ENCODE assay signal across 14 cellular contexts in the genomic region with DNA sequence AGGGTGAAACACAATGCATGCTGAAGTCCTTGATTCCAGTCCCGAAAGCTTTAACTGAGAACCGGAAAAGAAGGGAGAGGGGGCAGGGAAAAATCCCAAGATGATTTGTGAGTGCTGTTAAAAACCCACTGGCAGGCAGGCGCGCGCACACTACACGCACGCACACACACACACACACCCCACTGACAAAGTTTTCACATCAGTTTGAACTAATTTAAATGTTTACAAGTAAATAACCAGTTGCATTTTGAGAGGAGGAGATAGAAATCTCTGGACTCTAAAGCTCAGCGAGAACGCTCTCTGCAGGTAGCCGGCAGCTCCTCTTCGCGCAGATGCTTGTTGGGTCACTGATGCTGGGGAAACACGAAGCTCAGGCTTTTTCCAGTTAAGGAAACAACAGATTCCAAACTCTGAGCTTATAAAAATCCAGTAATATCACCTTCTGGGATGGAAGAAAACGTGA. TPM values are rescaled to one million over a fixed set of nuclear protein-coding genes. Genes with fewer than 3 reads are reported as not detected.
DNase-seq lines count a peak whose midpoint lies in the region; ATAC-seq and TF ChIP-seq lines count a peak whose summit lies in the region.
"Had no signal": no experiment of that assay in that cellular context is flagged by ENCODE, and none has a peak within 500 bp of the region (broad histone marks: within the 10 kb centered on the region; RNA-seq: fewer than 3 reads in every experiment).

No MANE protein-coding gene starts in this region.

- no peaks in the 10 kb centered on the region for H3K79me1 ChIP-seq in mesendoderm (ENCODE audit: low read length)

- H3K9ac ChIP-seq in mesendoderm (ENCODE audit: low read length) = no peak overlapping the region

- no peak overlapping the region for H3K18ac ChIP-seq in mesendoderm (ENCODE audit: low read length)

- no peaks in the 10 kb centered on the region for H3K9me3 ChIP-seq in HAP-1

- TF ChIP-seq POLR2A in GM18505 (IDR thresholded peaks at IDR 0.05; ENCODE audit: borderline replicate concordance, extremely low read depth, insufficient read depth, insufficient read length) = no peak

- no CpG with 5 or more reads among the region's 14 CpGs for WGBS in mesendoderm (ENCODE audit: extremely low coverage, insufficient coverage, low lambda C conversion rate)

- ATAC-seq in GM18505 (IDR thresholded peaks at IDR 0.05; ENCODE audit: unreplicated experiment) = no peak
- ATAC-seq in GM18868 (IDR thresholded peaks at IDR 0.05; ENCODE audit: unreplicated experiment) = no peak
- ATAC-seq: activated T-cell treated with anti-CD3 and anti-CD28 coated beads, Interleukin-2, amount 50 U/mL, for 72 hours had no signal

- H3K27me3 ChIP-seq in dorsolateral prefrontal cortex (peaks cover 0 to 17% (median 0%) of the 10 kb centered on the region in 45 donors), mesendoderm (ENCODE audit: insufficient read depth, low read length, poor library complexity) (peaks cover 22% of the 10 kb centered on the region), HAP-1 (ENCODE audit: low read depth) (no peaks in the 10 kb centered on the region)
- H3K27me3 ChIP-seq: SJSA1 had no signal

- no peak overlapping the region for H2AK5ac ChIP-seq in mesendoderm (ENCODE audit: low read length)

- in situ Hi-C loops in HAP-1 (cut with MboI; ENCODE audit: low sequenced_read_pairs) = no loop called here

- H3K36me3 ChIP-seq in mesendoderm (ENCODE audit: control insufficient read depth, insufficient read depth, low read length) (no peaks in the 10 kb centered on the region), HAP-1 (replicated peaks) (no peaks in the 10 kb centered on the region)
- H3K36me3 ChIP-seq: SJSA1 had no signal

- H3K4me3 ChIP-seq in AG09309 (ENCODE audit: control insufficient read depth, low read depth, low read length) (peak overlapping the region; percentile 30), dorsolateral prefrontal cortex (peak overlapping the region; percentile 42 to 87 (median 70)), mesendoderm (ENCODE audit: low read length) (no peak overlapping the region), HAP-1 (no peak overlapping the region)
- H3K4me3 ChIP-seq: SJSA1 had no signal

- no peak overlapping the region for H2BK120ac ChIP-seq in mesendoderm (ENCODE audit: low read depth, low read length)

- TF ChIP-seq CTCF in AG09309 (IDR thresholded peaks at IDR 0.05; ENCODE audit: control insufficient read depth, insufficient read depth, low read depth, low read length, missing control alignments) (no peak), dorsolateral prefrontal cortex (IDR thresholded peaks at IDR 0.05 in 54 of 56, conservative IDR thresholded peaks at IDR 0.05 in 2 of 56; ENCODE audit: low read depth in 1 of 56, partially characterized antibody in 56 of 56) (peak in 14 of 56 donors; percentile 9 to 37 (median 29))

- H3K56ac ChIP-seq in mesendoderm (ENCODE audit: low read length) = no peak overlapping the region

- DNase-seq in AG09309 (ENCODE audit: low read depth) (no peak), NCI-H2227 (lab: John Stamatoyannopoulos, UW; ENCODE audit: unreplicated experiment) (peak; percentile 10), dorsolateral prefrontal cortex (peak in 6 of 10 donors; percentile 19 to 66 (median 44)), mesendoderm (peak; percentile 28), SKM-1 treated with dmso at 0.1 percent for 144 hours (lab: John Stamatoyannopoulos, UW; ENCODE audit: unreplicated experiment) (no peak), HAP-1 (ENCODE audit: low spot score in 2 of 2) (no peak)
- DNase-seq: ACHN; activated T-cell treated with anti-CD3 and anti-CD28 coated beads, Interleukin-2, amount 50 U/mL, for 72 hours; erythroblast; naive B cell; stimulated activated CD4-positive, alpha-beta T cell treated with anti-CD3 and anti-CD28 coated beads, Interleukin-12 subunit alpha, Interleukin-12 subunit beta, amount 100 ng/mL, for 4 hours had no signal

- H3K4me1 ChIP-seq in mesendoderm (ENCODE audit: control insufficient read depth, low read depth, low read length) = no peaks in the 10 kb centered on the region
- H3K4me1 ChIP-seq in HAP-1 = no peaks in the 10 kb centered on the region
- H3K4me1 ChIP-seq: SJSA1 had no signal

- H3K27ac ChIP-seq in dorsolateral prefrontal cortex (peak overlapping the region; percentile 39 to 96 (median 91)), mesendoderm (ENCODE audit: low read depth, low read length) (no peak overlapping the region)
- H3K27ac ChIP-seq: SJSA1 had no signal

- no peak overlapping the region for H3K4ac ChIP-seq in mesendoderm (ENCODE audit: low read depth, low read length)

- intact Hi-C loops in dorsolateral prefrontal cortex (cut with DNase I) = loop anchor here (2.0 to 10.0 kb wide), 6 partner anchors 46 to 251 kb away; no protein-coding TSS in a partner anchor

- no peak overlapping the region for H2BK5ac ChIP-seq in mesendoderm (ENCODE audit: low read length)

- no peak overlapping the region for H2BK15ac ChIP-seq in mesendoderm (replicated peaks; ENCODE audit: low read depth)

- no peak overlapping the region for H3K23ac ChIP-seq in mesendoderm (ENCODE audit: low read length)

- H3K4me2 ChIP-seq in mesendoderm (ENCODE audit: low read length) = peak overlapping the region; percentile 13

- no peaks in the 10 kb centered on the region for H3K79me2 ChIP-seq in mesendoderm (ENCODE audit: control insufficient read depth, insufficient read depth, low read length)

- no peak overlapping the region for H4K8ac ChIP-seq in mesendoderm (ENCODE audit: low read depth, low read length)

- H4K5ac ChIP-seq in mesendoderm (ENCODE audit: low read length) = no peak overlapping the region

RNA-seq across cellular contexts. Expression of a gene that starts 0.8 kb away (rescaled TPM):
- 10 to 100 TPM; 24.5 to 76.6 (median 58.5) TPM for total RNA-seq in dorsolateral prefrontal cortex
- polyA plus RNA-seq in mesendoderm (2013, experiment 1 of 2) = 0.01 TPM
- polyA plus RNA-seq in mesendoderm (2013, experiment 2 of 2) = 0.03 TPM
- total RNA-seq: activated T-cell treated with anti-CD3 and anti-CD28 coated beads, Interleukin-2, amount 50 U/mL, for 72 hours; SJSA1 had no signal

Comparison
In these comparisons a context has a peak if more than half of its experiments do, and no peak if none do; other contexts are left out.
1. DNase-seq: peak in NCI-H2227 (single experiment), dorsolateral prefrontal cortex (6 of 10) and mesendoderm (single experiment); none in AG09309 (single experiment), SKM-1 treated with dmso at 0.1 percent for 144 hours (single experiment) and HAP-1 (0 of 2).
2. H3K4me3 ChIP-seq: peak in AG09309 (single experiment) and dorsolateral prefrontal cortex (59 of 59); none in mesendoderm (single experiment) and HAP-1 (single experiment).